8 cellular contexts compared by ENCODE assay signal in the genomic region with DNA sequence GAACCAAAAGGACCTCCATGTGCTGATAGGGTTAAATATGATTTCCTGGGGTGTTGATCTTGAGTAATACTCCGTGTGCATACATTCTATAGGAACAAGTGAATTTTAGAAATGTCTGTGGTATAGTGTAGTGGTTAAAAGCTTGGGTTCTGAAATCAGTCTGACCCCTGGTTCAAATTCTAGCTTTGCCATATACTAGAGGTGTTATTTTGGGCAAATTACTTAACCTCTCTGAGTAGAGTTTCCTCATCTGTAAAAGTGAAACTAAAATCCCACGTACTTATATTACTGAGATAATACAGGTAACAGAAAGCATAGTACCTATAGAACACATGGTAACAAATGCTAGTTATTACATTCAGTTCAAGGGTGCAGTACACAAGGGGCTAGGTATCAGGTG. TPM values are rescaled to one million over a fixed set of nuclear protein-coding genes. Genes with fewer than 3 reads are reported as not detected.
DNase-seq lines count a peak whose midpoint lies in the region; ATAC-seq and TF ChIP-seq lines count a peak whose summit lies in the region.
"Not testable (repeated sequence)": the region's sequence is repeated elsewhere in the genome, so short reads cannot be mapped to it uniquely, and the experiment has no call there.

No MANE protein-coding gene starts in this region.

- intact Hi-C loops in tibial artery (cut with DNase I; ENCODE audit: low total_unique reads), result not testable (repeated sequence)

- not testable (repeated sequence) for TF ChIP-seq CTCF in fibroblast of villous mesenchyme (IDR thresholded peaks at IDR 0.05; ENCODE audit: insufficient read depth, low read depth, low read length); nephron (IDR thresholded peaks at IDR 0.05; ENCODE audit: unreplicated experiment in 3 of 3); tibial artery (IDR thresholded peaks at IDR 0.05)

- not testable (repeated sequence) for DNase-seq in SJSA1 (ENCODE audit: low read depth in 1 of 2, low spot score in 2 of 2); adipocyte (ENCODE audit: low read depth); fibroblast of villous mesenchyme (ENCODE audit: low read depth); tibial artery

- ATAC-seq in GM18498 (IDR thresholded peaks at IDR 0.05; ENCODE audit: unreplicated experiment), result peak; percentile 34
- peak; percentile 23 for ATAC-seq in GM21786 (IDR thresholded peaks at IDR 0.05; ENCODE audit: unreplicated experiment)
- ATAC-seq in HG03280 (IDR thresholded peaks at IDR 0.05; ENCODE audit: unreplicated experiment), result peak; percentile 35

- H3K9me3 ChIP-seq in SJSA1 (replicated peaks); adipocyte (ENCODE audit: control insufficient read depth, low read length); tibial artery: not testable (repeated sequence)

- H3K4me1 Mint-ChIP-seq in nephron, result peaks cover 28% of the 10 kb centered on the region

- H3K27ac Mint-ChIP-seq in nephron, result peak overlapping the region; percentile 85 to 93 (median 86)

- peaks cover 10% of the 10 kb centered on the region; the same call in 1 of the 2 replicates for H3K4me1 ChIP-seq in SJSA1 (replicated peaks)
- not testable (repeated sequence) for H3K4me1 ChIP-seq in adipocyte (ENCODE audit: control insufficient read depth, insufficient read depth, low read length)
- H3K4me1 ChIP-seq in tibial artery, result peaks cover 0 to 26% (median 10%) of the 10 kb centered on the region in 4 donors

- H3K4me3 Mint-ChIP-seq in nephron, result not testable (repeated sequence)

- H3K9ac ChIP-seq in adipocyte (ENCODE audit: low read length), result not testable (repeated sequence)

- not testable (repeated sequence) for H3K4me3 ChIP-seq in SJSA1
- H3K4me3 ChIP-seq in adipocyte (ENCODE audit: low read length) (peak overlapping the region; percentile 59), fibroblast of villous mesenchyme (ENCODE audit: low read depth, low read length) (peak overlapping the region; percentile 21), tibial artery (peak overlapping the region; percentile 14 to 18)

- H3K36me3 ChIP-seq in SJSA1; adipocyte (ENCODE audit: control insufficient read depth, insufficient read depth, low read length, severe bottlenecking); tibial artery: not testable (repeated sequence)

- H3K9me3 Mint-ChIP-seq in nephron, result not testable (repeated sequence)

- H3K36me3 Mint-ChIP-seq in nephron (ENCODE audit: low read depth), result not testable (repeated sequence)

- H3K27ac ChIP-seq in SJSA1 (peak overlapping the region; percentile 82), tibial artery (peak overlapping the region; percentile 24 to 44)

- not testable (repeated sequence) for H3K27me3 Mint-ChIP-seq in nephron (ENCODE audit: low read depth)

- not testable (repeated sequence) for H3K27me3 ChIP-seq in SJSA1 (replicated peaks); adipocyte (replicated peaks; ENCODE audit: control insufficient read depth, insufficient read depth, low read length); tibial artery

RNA-seq across cellular contexts. Expression of gene SYNE2, which starts 12.0 kb away (rescaled TPM):
- total RNA-seq in SJSA1 (2014; rRNA removed; shearing (Covaris generic)), result 33.8 and 51.8 TPM in 2 replicates
- total RNA-seq in fibroblast of villous mesenchyme, result 13.4 and 15.8 TPM in 2 replicates
